15 cellular contexts compared by ENCODE assay signal in the genomic region with DNA sequence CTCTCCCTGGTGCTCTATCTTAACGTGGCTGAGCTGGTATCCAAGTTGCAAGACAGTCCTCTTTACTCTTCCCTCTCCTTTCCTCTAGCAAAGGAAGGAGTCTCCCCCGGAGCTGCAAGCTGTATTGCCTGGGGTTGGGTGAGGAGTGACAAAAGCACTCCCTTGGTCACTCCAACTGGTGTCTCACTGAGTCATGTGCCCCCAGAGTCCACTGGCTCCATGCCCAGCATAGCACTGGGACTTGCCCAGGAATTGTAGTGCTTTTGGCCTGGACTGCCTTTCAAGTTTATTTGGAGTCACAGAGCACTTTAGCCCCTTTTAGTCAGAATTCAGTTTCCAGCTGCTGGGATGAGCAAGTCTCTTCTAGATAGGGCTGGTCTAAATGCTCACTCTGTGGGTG.
A peak's percentile ranks its signal among the peaks of the same experiment; 100 is the strongest.
DNase-seq lines count a peak whose midpoint lies in the region; ATAC-seq and TF ChIP-seq lines count a peak whose summit lies in the region.
"Had no signal": no experiment of that assay in that cellular context is flagged by ENCODE, and none has a peak within 500 bp of the region (broad histone marks: within the 10 kb centered on the region; RNA-seq: fewer than 3 reads in every experiment).

No MANE protein-coding gene starts in this region.

- CTCF ChIA-PET in Calu3 (lab: Charles Lee): no interaction called here

- no peaks in the 10 kb centered on the region for H3K36me3 ChIP-seq in uterus
- H3K36me3 ChIP-seq: right lobe of liver had no signal

- H3K27me3 ChIP-seq in uterus: no peaks in the 10 kb centered on the region
- H3K27me3 ChIP-seq: hepatocyte, right lobe of liver had no signal

- no peaks in the 10 kb centered on the region for H3K9me3 ChIP-seq in uterus
- H3K9me3 ChIP-seq: right lobe of liver had no signal

- H3K4me3 Mint-ChIP-seq in Calu3 (ENCODE audit: low read depth, unreplicated experiment): no peak overlapping the region
- H3K4me3 Mint-ChIP-seq: activated T-helper 17 cell treated with anti-CD3 and anti-CD28 coated beads, Interleukin-2, amount 50 U/mL, for 72 hours had no signal

- no peaks in the 10 kb centered on the region for H3K27me3 Mint-ChIP-seq in Calu3 (ENCODE audit: unreplicated experiment)

- intact Hi-C loops in Calu3 (cut with micrococcal nuclease; ENCODE audit: unreplicated experiment): no loop called here
- intact Hi-C loops in uterus (cut with DNase I; ENCODE audit: low total_unique reads): no loop called here

- no peaks in the 10 kb centered on the region for H3K9me3 Mint-ChIP-seq in Calu3 (ENCODE audit: low read depth, unreplicated experiment)
- H3K9me3 Mint-ChIP-seq: activated T-helper 17 cell treated with anti-CD3 and anti-CD28 coated beads, Interleukin-2, amount 50 U/mL, for 72 hours had no signal

- TF ChIP-seq CTCF in Calu3 (IDR thresholded peaks at IDR 0.05; ENCODE audit: unreplicated experiment) (no peak), epithelial cell of esophagus (IDR thresholded peaks at IDR 0.05; ENCODE audit: insufficient read depth, low read depth, low read length, missing control alignments) (no peak), uterus (IDR thresholded peaks at IDR 0.05) (no peak)

- H3K4me1 ChIP-seq in uterus: no peaks in the 10 kb centered on the region
- H3K4me1 ChIP-seq: right lobe of liver had no signal

- H3K4me1 Mint-ChIP-seq in Calu3 (ENCODE audit: low read depth, unreplicated experiment): peaks cover 26% of the 10 kb centered on the region
- H3K4me1 Mint-ChIP-seq: activated T-helper 17 cell treated with anti-CD3 and anti-CD28 coated beads, Interleukin-2, amount 50 U/mL, for 72 hours had no signal

- BruUV-seq in Calu3 (replicated peaks; lab: Mats Ljungman, UMichigan): no TSS peak

- peak; percentile 77 for DNase-seq in Calu3
- peak; percentile 23 for DNase-seq in NCI-H226
- peak; percentile 69 for DNase-seq in epithelial cell of esophagus (ENCODE audit: low read depth)
- peak; percentile 1 for DNase-seq in midbrain (lab: John Stamatoyannopoulos, UW)
- no peak for DNase-seq in NCI-H2196 (lab: John Stamatoyannopoulos, UW; ENCODE audit: unreplicated experiment)
- DNase-seq in uterus: no peak
- DNase-seq in foreskin melanocyte: no peak
- DNase-seq: H7, KG1, right lobe of liver, SHP77 treated with DMSO at 0.1 percent for 48 hours, trophoblast cell had no signal

- no peak overlapping the region for H3K27ac ChIP-seq in uterus
- H3K27ac ChIP-seq: hepatocyte, right lobe of liver had no signal

- H3K4me3 ChIP-seq in epithelial cell of esophagus (ENCODE audit: low read length): no peak overlapping the region
- H3K4me3 ChIP-seq in uterus: no peak overlapping the region
- H3K4me3 ChIP-seq: hepatocyte, right lobe of liver had no signal

- no peak for ATAC-seq in GM21367 (IDR thresholded peaks at IDR 0.05; ENCODE audit: unreplicated experiment)
- ATAC-seq: activated T-helper 17 cell treated with anti-CD3 and anti-CD28 coated beads, Interleukin-2, amount 50 U/mL, for 72 hours had no signal

- no peak for TF ChIP-seq POLR2A in uterus (IDR thresholded peaks at IDR 0.05)

- no peaks in the 10 kb centered on the region for H3K36me3 Mint-ChIP-seq in Calu3 (ENCODE audit: insufficient read depth, unreplicated experiment)

- peak overlapping the region; percentile 55 for H3K27ac Mint-ChIP-seq in Calu3 (ENCODE audit: unreplicated experiment)
- H3K27ac Mint-ChIP-seq: activated T-helper 17 cell treated with anti-CD3 and anti-CD28 coated beads, Interleukin-2, amount 50 U/mL, for 72 hours had no signal

Comparison
In these comparisons a context has a peak if more than half of its experiments do, and no peak if none do; other contexts are left out.
1. DNase-seq: peak in Calu3 (single experiment), NCI-H226 (single experiment), epithelial cell of esophagus (single experiment) and midbrain (single experiment); none in NCI-H2196 (single experiment), uterus (0 of 2) and foreskin melanocyte (single experiment).